ENCODE assay signal across 29 cellular contexts in genomic region chr15:98476559-98476958, GRCh38.
"Had no signal": no experiment of that assay in that cellular context is flagged by ENCODE, and none has a peak within 500 bp of the region (broad histone marks: within the 10 kb centered on the region; RNA-seq: fewer than 3 reads in every experiment).

No MANE protein-coding gene starts in this region.

- DNase-seq: activated B cell treated with CpG ODN at 0.5 μM for 24 hours; activated CD4-positive, alpha-beta T cell treated with anti-CD3 and anti-CD28 coated beads for 48 hours; activated CD4-positive, alpha-beta T cell treated with anti-CD3 and anti-CD28 coated beads, Interleukin-2, amount 50 U/mL, for 1 hour; activated CD4-positive, alpha-beta T cell treated with anti-CD3 and anti-CD28 coated beads, Interleukin-2, amount 50 U/mL, for 48 hours; activated CD8-positive, alpha-beta memory T cell treated with anti-CD3 and anti-CD28 coated beads for 24 hours; activated CD8-positive, alpha-beta T cell treated with anti-CD3 and anti-CD28 coated beads for 36 hours; activated effector memory CD4-positive, alpha-beta T cell treated with anti-CD3 and anti-CD28 coated beads, Interleukin-2, amount 50 U/mL, for 16 hours; activated naive CD4-positive, alpha-beta T cell treated with anti-CD3 and anti-CD28 coated beads for 36 hours; activated naive CD8-positive, alpha-beta T cell treated with anti-CD3 and anti-CD28 coated beads for 36 hours; activated naive CD8-positive, alpha-beta T cell treated with anti-CD3 and anti-CD28 coated beads, Interleukin-2, amount 50 U/mL, for 24 hours; activated T-cell treated with anti-CD3 and anti-CD28 coated beads, Interleukin-2, amount 50 U/mL, for 48 hours; adrenal gland; amygdala; aorta; body of pancreas; caudate nucleus; cortex of kidney; dermis blood vessel endothelial cell; effector CD4-positive, alpha-beta T cell; effector memory CD8-positive, alpha-beta T cell; foreskin keratinocyte; gastrocnemius medialis; glutamatergic neuron; heart left ventricle; T-helper 2 cell had no signal

- H3K27ac ChIP-seq: adrenal gland, body of pancreas, esophagus muscularis mucosa, foreskin keratinocyte, gastrocnemius medialis, heart left ventricle, VCaP had no signal

- H3K4me3 ChIP-seq: adrenal gland, body of pancreas, esophagus muscularis mucosa, gastrocnemius medialis, heart left ventricle had no signal

- H3K4me1 ChIP-seq: adrenal gland, body of pancreas, esophagus muscularis mucosa, foreskin keratinocyte, gastrocnemius medialis, heart left ventricle had no signal

- FAIRE-seq: colon had no signal

- H3K36me3 ChIP-seq: adrenal gland, esophagus muscularis mucosa, gastrocnemius medialis, heart left ventricle had no signal

- H3K27me3 ChIP-seq: adrenal gland, body of pancreas, esophagus muscularis mucosa, foreskin keratinocyte, heart left ventricle had no signal

- ATAC-seq: activated CD4-positive, CD25-positive, alpha-beta regulatory T cell treated with anti-CD3 and anti-CD28 coated beads, Interleukin-2, amount 50 U/mL, for 24 hours; activated CD8-positive, alpha-beta T cell treated with anti-CD3 and anti-CD28 coated beads for 36 hours; activated naive CD8-positive, alpha-beta T cell treated with anti-CD3 and anti-CD28 coated beads, Interleukin-2, amount 50 U/mL, for 24 hours; body of pancreas; effector memory CD8-positive, alpha-beta T cell; foreskin keratinocyte; gastrocnemius medialis; heart left ventricle had no signal

- H3K9me3 ChIP-seq: adrenal gland, gastrocnemius medialis had no signal
